Comparison of ENCODE assay signal across 8 cellular contexts in genomic region chr22:21424084-21424709, GRCh38. TPM values are rescaled to one million over a fixed set of nuclear protein-coding genes. Genes with fewer than 3 reads are reported as not detected.
DNase-seq lines count a peak whose midpoint lies in the region; ATAC-seq, FAIRE-seq and TF ChIP-seq lines count a peak whose summit lies in the region.
"Not testable (repeated sequence)": the region's sequence is repeated elsewhere in the genome, so short reads cannot be mapped to it uniquely, and the experiment has no call there.
"Had no signal": no experiment of that assay in that cellular context is flagged by ENCODE, and none has a peak within 500 bp of the region (broad histone marks: within the 10 kb centered on the region; RNA-seq: fewer than 3 reads in every experiment).

No MANE protein-coding gene starts in this region.

- not testable (repeated sequence) for TF ChIP-seq CTCF in GM23338 (conservative IDR thresholded peaks at IDR 0.05; ENCODE audit: low read depth in 2 of 2); K562 (IDR thresholded peaks at IDR 0.05 in 2 of 3, conservative IDR thresholded peaks at IDR 0.05 in 1 of 3; ENCODE audit: insufficient read depth in 2 of 3, low read depth in 1 of 3, low read length in 3 of 3); heart right ventricle (IDR thresholded peaks at IDR 0.05); right lobe of liver (IDR thresholded peaks at IDR 0.05); pancreas (IDR thresholded peaks at IDR 0.05)

- not testable (repeated sequence) for H3K9me2 ChIP-seq in GM23338 (ENCODE audit: insufficient read depth)

- CTCF ChIA-PET in K562 (lab: Yijun Ruan, JAX; ENCODE audit: low intra/inter-chr PET ratio), result not testable (repeated sequence)

- FAIRE-seq in K562 (lab: Jason Lieb, UNC); pancreas (lab: Jason Lieb, UNC): not testable (repeated sequence)

- H3K4me3 ChIP-seq in GM23338; K562; heart right ventricle; right cardiac atrium (ENCODE audit: low read length); right lobe of liver; pancreas: not testable (repeated sequence)

- TF ChIP-seq EP300 in K562 (IDR thresholded peaks at IDR 0.05; ENCODE audit: low read length), result not testable (repeated sequence)

- H3K4me1 ChIP-seq in GM23338 (ENCODE audit: insufficient read depth); K562 (replicated peaks in 1 of 2; ENCODE audit: control insufficient read depth in 2 of 2, insufficient read depth in 2 of 2, low read length in 2 of 2); heart right ventricle; right cardiac atrium (ENCODE audit: control insufficient read depth, insufficient read depth, low read length); right lobe of liver; pancreas: not testable (repeated sequence)

- not testable (repeated sequence) for H3K4me2 ChIP-seq in GM23338; K562 (ENCODE audit: insufficient read depth, low read length)

- not testable (repeated sequence) for H3K36me3 ChIP-seq in GM23338 (ENCODE audit: insufficient read depth); K562 (ENCODE audit: control insufficient read depth, insufficient read depth, low read length); heart right ventricle; right lobe of liver; pancreas

- H3K4me3 Mint-ChIP-seq in GM23338, result not testable (repeated sequence)

- intact Hi-C loops in K562 (cut with micrococcal nuclease); Right ventricle myocardium inferior (cut with DNase I); heart right ventricle (cut with DNase I); right cardiac atrium (cut with DNase I); right lobe of liver (cut with DNase I); pancreas (cut with DNase I): not testable (repeated sequence)

- not testable (repeated sequence) for H2AFZ ChIP-seq in GM23338; K562 (ENCODE audit: low read depth, low read length)

- ATAC-seq in GM23338, result peak; percentile 41
- ATAC-seq in K562, result peak; percentile 79
- peak; percentile 70 for ATAC-seq in Right ventricle myocardium inferior
- peak; percentile 56 to 84 (median 68) for ATAC-seq in heart right ventricle
- peak; percentile 61 to 71 for ATAC-seq in right cardiac atrium
- peak; percentile 52 to 73 (median 60) for ATAC-seq in right lobe of liver
- peak in 3 of 4 donors; percentile 15 to 39 (median 26) for ATAC-seq in pancreas

- H3K9ac ChIP-seq in K562 (ENCODE audit: insufficient read depth in 1 of 2, low read depth in 2 of 2, low read length in 2 of 2), result not testable (repeated sequence)

- BruUV-seq in K562 (replicated peaks; lab: Mats Ljungman, UMichigan), result not testable (repeated sequence)

- TF ChIP-seq RAD21 in K562 (CRISPR knock-in tag; conservative IDR thresholded peaks at IDR 0.05 in 1 of 2, IDR thresholded peaks at IDR 0.05 in 1 of 2), result not testable (repeated sequence)

- H3K79me2 ChIP-seq in GM23338 (replicated peaks; ENCODE audit: insufficient read depth); K562 (ENCODE audit: control insufficient read depth, insufficient read depth, low read length): not testable (repeated sequence)

- H3K4me1 Mint-ChIP-seq in GM23338, result not testable (repeated sequence)

- not testable (repeated sequence) for H3K27me3 Mint-ChIP-seq in GM23338 (ENCODE audit: insufficient read depth, low read depth, poor library complexity)

- WGBS in K562 (ENCODE audit: insufficient coverage, low coverage, missing lambda C conversion rate), result 17% methylated on average over 4 of the region's 12 CpGs
- 50% methylated on average over 2 of the region's 12 CpGs; no CpG with 5 or more reads in 1 of the 2 donors for WGBS in heart right ventricle, 2 donors
- 17% methylated on average over 3 of the region's 12 CpGs for WGBS in right cardiac atrium
- WGBS in right lobe of liver (ENCODE audit: insufficient coverage, low coverage, low lambda C conversion rate, missing lambda C conversion rate), result no CpG with 5 or more reads among the region's 12 CpGs
- 85% methylated on average over 2 of the region's 12 CpGs; no CpG with 5 or more reads in 1 of the 2 donors for WGBS in pancreas, 2 donors

- not testable (repeated sequence) for H3K9me1 ChIP-seq in K562 (ENCODE audit: control insufficient read depth, insufficient read depth, low read length)

- not testable (repeated sequence) for H3F3A ChIP-seq in GM23338 (replicated peaks; ENCODE audit: low read depth)

- H3K27ac Mint-ChIP-seq in GM23338, result not testable (repeated sequence)

- TF ChIP-seq POLR2A in K562 (conservative IDR thresholded peaks at IDR 0.05); right lobe of liver (IDR thresholded peaks at IDR 0.05): not testable (repeated sequence)

- not testable (repeated sequence) for DNase-seq in GM23338 (ENCODE audit: low spot score); K562 (ENCODE audit: extremely low read depth in 1 of 4, low spot score in 3 of 4); Right ventricle myocardium inferior (ENCODE audit: missing footprints); heart right ventricle; right cardiac atrium; right lobe of liver; pancreas

- in situ Hi-C loops in K562 (cut with MboI), result loop anchor here (25.0 kb wide), 2 partner anchors 513 to 1113 kb away; no protein-coding TSS in a partner anchor

- H3K9me3 Mint-ChIP-seq in GM23338, result not testable (repeated sequence)

- not testable (repeated sequence) for H4K20me1 ChIP-seq in GM23338 (replicated peaks; ENCODE audit: insufficient read depth); K562 (replicated peaks; ENCODE audit: control insufficient read depth, insufficient read depth, low read length)

- H3K9me3 ChIP-seq in K562 (replicated peaks; ENCODE audit: control insufficient read depth, insufficient read depth, low read depth, low read length); heart right ventricle; right cardiac atrium (ENCODE audit: control insufficient read depth, low read length); right lobe of liver; pancreas: not testable (repeated sequence)

- not testable (repeated sequence) for H3K27ac ChIP-seq in GM23338 (ENCODE audit: low read depth); K562 (ENCODE audit: extremely low read depth, low read depth, low read length); heart right ventricle; right cardiac atrium (ENCODE audit: low read length); right lobe of liver; pancreas

- not testable (repeated sequence) for H3K27me3 ChIP-seq in GM23338 (ENCODE audit: insufficient read depth); K562 (ENCODE audit: control insufficient read depth in 2 of 2, insufficient read depth in 2 of 2, low read length in 2 of 2); heart right ventricle; right cardiac atrium (ENCODE audit: control insufficient read depth, insufficient read depth); right lobe of liver; pancreas

- POLR2A ChIA-PET in K562 (lab: Yijun Ruan, JAX), result not testable (repeated sequence)

- H3K36me3 Mint-ChIP-seq in GM23338 (ENCODE audit: low read depth), result not testable (repeated sequence)

RNA-seq across cellular contexts. Expression of gene HIC2, which starts 7.0 kb away (rescaled TPM):
- 28.0 and 34.0 TPM in 2 replicates for total RNA-seq in GM23338 (2014; rRNA removed; shearing (Covaris generic))
- polyA plus RNA-seq in GM23338 (2016; fragmentation: Nextera tagmentation; extraction: Ambion mirVana), result 7.7 and 8.0 TPM in 2 replicates
- total RNA-seq in K562 (2011; cell fraction: chromatin; rRNA removed; ENCODE audit: low replicate concordance), result 56.9 and 123 TPM in 2 replicates
- total RNA-seq in K562 (2011; cell fraction: nucleolus; rRNA removed), result 77.2 and 88.6 TPM in 2 replicates
- 64.3 and 67.2 TPM in 2 replicates for total RNA-seq in K562 (2011; cell fraction: nucleoplasm; rRNA removed)
- 68.3 and 85.5 TPM in 2 replicates for total RNA-seq in K562 (2014; rRNA removed)
- 25.5 and 25.6 TPM in 2 replicates for total RNA-seq in K562 (2014; rRNA removed; fragmentation: Illumina TruSeq; extraction: Trizol)
- total RNA-seq in K562 (2015; rRNA removed; fragmentation: Illumina TruSeq; extraction: Trizol), result 51.0 and 51.9 TPM in 2 replicates
- total RNA-seq in K562 (2021), result 104 and 117 TPM in 2 replicates
- polyA plus RNA-seq in K562 (2011; rRNA removed), result 19.7 and 20.7 TPM in 2 replicates
- polyA plus RNA-seq in K562 (2011; cell fraction: cytosol; rRNA removed), result 25.5 and 39.2 TPM in 2 replicates
- polyA plus RNA-seq in K562 (2011; cell fraction: nucleus; rRNA removed), result 39.9 and 64.1 TPM in 2 replicates
- polyA plus RNA-seq in K562 (2012), result 40.2 and 58.7 TPM in 2 replicates
- 35.5 and 50.6 TPM in 2 replicates for polyA plus RNA-seq in K562 (2014; fragmentation: Illumina TruSeq; extraction: Trizol)
- polyA plus RNA-seq in K562 (2014; fragmentation: Nextera tagmentation; extraction: Ambion mirVana), result 1 to 10 TPM; 1.7 to 2.6 TPM
- 40.8 and 41.4 TPM in 2 replicates for polyA plus RNA-seq in K562 (2014; rRNA removed)
- polyA minus RNA-seq in K562 (2011; rRNA and poly(A)+ RNA removed), result 20.9 and 37.6 TPM in 2 replicates
- 47.0 and 61.2 TPM in 2 replicates for polyA minus RNA-seq in K562 (2011; cell fraction: cytosol; rRNA and poly(A)+ RNA removed)
- polyA minus RNA-seq in K562 (2011; cell fraction: nucleus; rRNA and poly(A)+ RNA removed), result 31.5 and 40.1 TPM in 2 replicates
- total RNA-seq in Right ventricle myocardium inferior, result 1.4 TPM
- total RNA-seq in heart right ventricle, result 1 to 10 TPM; 1.2 to 2.4 (median 1.8) TPM
- 1 to 10 TPM in 1 of 2 donors, under 1 TPM in 1; 0.65 to 2.0 TPM for polyA plus RNA-seq in heart right ventricle
- 1 to 10 TPM; 1.1 to 2.1 (median 1.8) TPM for total RNA-seq in right cardiac atrium
- 1.7 TPM for polyA plus RNA-seq in right cardiac atrium
- 1 to 10 TPM in 5 of 6 experiments, under 1 TPM in 1; 0.88 to 1.9 (median 1.4) TPM for total RNA-seq in right lobe of liver
- total RNA-seq in pancreas, result 1 to 10 TPM; 1.8 to 2.7 (median 2.2) TPM
- 1 to 10 TPM; 1.5 to 1.9 TPM for polyA plus RNA-seq in pancreas

RNA-seq across cellular contexts. Expression of gene RIMBP3B, which starts 40.6 kb away (rescaled TPM):
- total RNA-seq in GM23338 (2014; rRNA removed; shearing (Covaris generic)), result 0.04 and 0.10 TPM in 2 replicates
- 0.09 and 0.21 TPM in 2 replicates for polyA plus RNA-seq in GM23338 (2016; fragmentation: Nextera tagmentation; extraction: Ambion mirVana)
- total RNA-seq in K562 (2011; cell fraction: chromatin; rRNA removed; ENCODE audit: low replicate concordance), result 0.60 TPM in 1 of 2 replicates, not detected in the other
- 0.13 and 1.0 TPM in 2 replicates for total RNA-seq in K562 (2011; cell fraction: nucleolus; rRNA removed)
- total RNA-seq in K562 (2011; cell fraction: nucleoplasm; rRNA removed), result 0.29 and 0.46 TPM in 2 replicates
- total RNA-seq in K562 (2014; rRNA removed), result 0.14 and 0.37 TPM in 2 replicates
- 0.18 and 0.19 TPM in 2 replicates for total RNA-seq in K562 (2014; rRNA removed; fragmentation: Illumina TruSeq; extraction: Trizol)
- 0.23 and 0.29 TPM in 2 replicates for total RNA-seq in K562 (2015; rRNA removed; fragmentation: Illumina TruSeq; extraction: Trizol)
- total RNA-seq in K562 (2021), result 0.55 and 0.78 TPM in 2 replicates
- 0.03 and 0.16 TPM in 2 replicates for polyA plus RNA-seq in K562 (2011; rRNA removed)
- polyA plus RNA-seq in K562 (2011; cell fraction: cytosol; rRNA removed), result 0.06 and 0.13 TPM in 2 replicates
- polyA plus RNA-seq in K562 (2011; cell fraction: nucleus; rRNA removed), result 0.08 and 0.18 TPM in 2 replicates
- 0.43 and 1.1 TPM in 2 replicates for polyA plus RNA-seq in K562 (2012)
- 0.14 and 0.24 TPM in 2 replicates for polyA plus RNA-seq in K562 (2014; fragmentation: Illumina TruSeq; extraction: Trizol)
- under 1 TPM in 1 of 2 experiments, not detected in 1; 0.01 TPM for polyA plus RNA-seq in K562 (2014; fragmentation: Nextera tagmentation; extraction: Ambion mirVana)
- 0.08 and 0.18 TPM in 2 replicates for polyA plus RNA-seq in K562 (2014; rRNA removed)
- 0.32 and 0.36 TPM in 2 replicates for polyA minus RNA-seq in K562 (2011; rRNA and poly(A)+ RNA removed)
- 0.29 TPM in 1 of 2 replicates, not detected in the other for polyA minus RNA-seq in K562 (2011; cell fraction: cytosol; rRNA and poly(A)+ RNA removed)
- polyA minus RNA-seq in K562 (2011; cell fraction: nucleus; rRNA and poly(A)+ RNA removed), result 0.13 and 0.44 TPM in 2 replicates
- 0.08 TPM for total RNA-seq in Right ventricle myocardium inferior
- under 1 TPM in 4 of 10 donors, not detected in 6; 0.04 to 0.21 (median 0.10) TPM for total RNA-seq in heart right ventricle
- under 1 TPM in 1 of 2 donors, not detected in 1; 0.03 TPM for polyA plus RNA-seq in heart right ventricle
- total RNA-seq in right cardiac atrium, result under 1 TPM in 3 of 4 donors, not detected in 1; 0.06 to 0.14 (median 0.08) TPM
- not detected for polyA plus RNA-seq in right cardiac atrium
- under 1 TPM in 1 of 6 experiments, not detected in 5; 0.04 TPM for total RNA-seq in right lobe of liver
- under 1 TPM in 2 of 6 donors, not detected in 4; 0.14 to 0.22 TPM for total RNA-seq in pancreas
- under 1 TPM in 1 of 2 donors, not detected in 1; 0.05 TPM for polyA plus RNA-seq in pancreas
- total RNA-seq: GM23248 had no signal

RNA-seq across cellular contexts. Expression of gene TMEM191C, which starts 43.0 kb away (rescaled TPM):
- 1.1 and 2.8 TPM in 2 replicates for total RNA-seq in GM23338 (2014; rRNA removed; shearing (Covaris generic))
- polyA plus RNA-seq in GM23338 (2016; fragmentation: Nextera tagmentation; extraction: Ambion mirVana), result 2.5 and 6.1 TPM in 2 replicates
- 5.4 and 9.0 TPM in 2 replicates for total RNA-seq in K562 (2011; cell fraction: chromatin; rRNA removed; ENCODE audit: low replicate concordance)
- total RNA-seq in K562 (2011; cell fraction: nucleolus; rRNA removed), result 9.5 and 10.3 TPM in 2 replicates
- total RNA-seq in K562 (2011; cell fraction: nucleoplasm; rRNA removed), result 7.1 and 8.9 TPM in 2 replicates
- 3.4 and 4.6 TPM in 2 replicates for total RNA-seq in K562 (2014; rRNA removed)
- total RNA-seq in K562 (2014; rRNA removed; fragmentation: Illumina TruSeq; extraction: Trizol), result 0.41 and 0.84 TPM in 2 replicates
- 1.1 and 1.6 TPM in 2 replicates for total RNA-seq in K562 (2015; rRNA removed; fragmentation: Illumina TruSeq; extraction: Trizol)
- 5.8 and 7.1 TPM in 2 replicates for total RNA-seq in K562 (2021)
- polyA plus RNA-seq in K562 (2011; rRNA removed), result 2.1 and 3.1 TPM in 2 replicates
- 5.0 and 11.5 TPM in 2 replicates for polyA plus RNA-seq in K562 (2011; cell fraction: cytosol; rRNA removed)
- polyA plus RNA-seq in K562 (2011; cell fraction: nucleus; rRNA removed), result 13.1 and 16.7 TPM in 2 replicates
- 5.2 and 9.2 TPM in 2 replicates for polyA plus RNA-seq in K562 (2012)
- 0.82 and 1.1 TPM in 2 replicates for polyA plus RNA-seq in K562 (2014; fragmentation: Illumina TruSeq; extraction: Trizol)
- polyA plus RNA-seq in K562 (2014; fragmentation: Nextera tagmentation; extraction: Ambion mirVana), result under 1 TPM; 0.15 to 0.28 TPM
- 4.0 and 6.5 TPM in 2 replicates for polyA plus RNA-seq in K562 (2014; rRNA removed)
- polyA minus RNA-seq in K562 (2011; rRNA and poly(A)+ RNA removed), result 0.46 and 0.93 TPM in 2 replicates
- 2.4 and 4.9 TPM in 2 replicates for polyA minus RNA-seq in K562 (2011; cell fraction: cytosol; rRNA and poly(A)+ RNA removed)
- 2.4 and 3.0 TPM in 2 replicates for polyA minus RNA-seq in K562 (2011; cell fraction: nucleus; rRNA and poly(A)+ RNA removed)
- total RNA-seq in Right ventricle myocardium inferior, result 1.2 TPM
- total RNA-seq in heart right ventricle, result 1 to 10 TPM in 2 of 10 donors, under 1 TPM in 6, not detected in 2; 0.26 to 1.8 (median 0.85) TPM
- 1 to 10 TPM in 1 of 2 donors, under 1 TPM in 1; 0.70 to 1.1 TPM for polyA plus RNA-seq in heart right ventricle
- total RNA-seq in right cardiac atrium, result 1 to 10 TPM in 2 of 4 donors, under 1 TPM in 1, not detected in 1; 0.68 to 1.4 (median 1.2) TPM
- 0.66 TPM for polyA plus RNA-seq in right cardiac atrium
- total RNA-seq in right lobe of liver, result 1 to 10 TPM in 1 of 6 experiments, under 1 TPM in 5; 0.12 to 1.4 (median 0.66) TPM
- total RNA-seq in pancreas, result under 1 TPM in 5 of 6 donors, not detected in 1; 0.20 to 0.55 (median 0.51) TPM
- polyA plus RNA-seq in pancreas, result 1 to 10 TPM in 1 of 2 donors, under 1 TPM in 1; 0.68 to 1.8 TPM

Comparison
In these comparisons a context has a peak if more than half of its experiments do, and no peak if none do; other contexts are left out.
1. ATAC-seq: peak in every context shown above with its lines; median percentile 79 in K562; 70 in Right ventricle myocardium inferior; 68 in heart right ventricle; 66 in right cardiac atrium; 60 in right lobe of liver; 41 in GM23338; 26 in pancreas.